ENCODE assay signal across 11 cellular contexts in genomic region chr11:14974021-14974698, GRCh38. TPM values are rescaled to one million over a fixed set of nuclear protein-coding genes. Genes with fewer than 3 reads are reported as not detected.
DNase-seq lines count a peak whose midpoint lies in the region; ATAC-seq, FAIRE-seq and TF ChIP-seq lines count a peak whose summit lies in the region.
"Had no signal": no experiment of that assay in that cellular context is flagged by ENCODE, and none has a peak within 500 bp of the region (broad histone marks: within the 10 kb centered on the region; RNA-seq: fewer than 3 reads in every experiment).

No MANE protein-coding gene starts in this region.

- H3K4me1 Mint-ChIP-seq in HFFc6 (ENCODE audit: low read depth) (peaks cover 15% of the 10 kb centered on the region), mesothelial cell of epicardium (peaks cover 26% of the 10 kb centered on the region)

- no peaks in the 10 kb centered on the region for H3K9me3 ChIP-seq in A549

- H3K27ac Mint-ChIP-seq in HFFc6 (no peak overlapping the region), mesothelial cell of epicardium (no peak overlapping the region)

- 63% methylated on average over 40 of the region's 40 CpGs for WGBS in A549 (ENCODE audit: missing lambda C conversion rate)

- peak overlapping the region; percentile 66 for H3K4me2 ChIP-seq in A549

- TF ChIP-seq POLR2A in A549 (IDR thresholded peaks at IDR 0.05; ENCODE audit: low read length) = no peak

- no peak for DNase-seq in A549 (ENCODE audit: low read depth in 1 of 2, low spot score in 1 of 2)
- no peak for DNase-seq in HFFc6
- peak; percentile 3 for DNase-seq in cerebellar cortex (ENCODE audit: low spot score)
- DNase-seq in mesothelial cell of epicardium (ENCODE audit: low spot score in 2 of 2, unreplicated experiment in 2 of 2) = no peak
- no peak for DNase-seq in HPDE6-E6E7 (ENCODE audit: extremely low spot score)
- DNase-seq in activated gamma-delta T cell treated with Interleukin-2 at 50 U/mL for 16 hours = no peak

- H3K36me3 Mint-ChIP-seq in HFFc6 (ENCODE audit: low read depth) (no peaks in the 10 kb centered on the region), mesothelial cell of epicardium (no peaks in the 10 kb centered on the region)

- FAIRE-seq in A549 (lab: Jason Lieb, UNC) = no peak
- FAIRE-seq: islet of Langerhans had no signal

- no peak for TF ChIP-seq EP300 in A549 (IDR thresholded peaks at IDR 0.05)

- CTCF ChIA-PET in A549 (lab: Yijun Ruan, JAX) = interaction anchor here (0.6 to 3.5 kb wide), 20 partner anchors 10 to 216 kb away, joined by 3 to 38 read pairs (median 5); partner anchors contain the start of gene CALCB

- H3K27ac ChIP-seq in A549 = no peak overlapping the region
- H3K27ac ChIP-seq: VCaP had no signal

- H3K4me3 ChIP-seq in A549 = no peak overlapping the region

- H3K27me3 Mint-ChIP-seq in HFFc6 (ENCODE audit: insufficient read depth) (peaks cover 46% of the 10 kb centered on the region), mesothelial cell of epicardium (ENCODE audit: low read depth) (peaks cover 94% of the 10 kb centered on the region)

- no peak for TF ChIP-seq RAD21 in A549 (conservative IDR thresholded peaks at IDR 0.05 in 1 of 2, IDR thresholded peaks at IDR 0.05 in 1 of 2)

- POLR2A ChIA-PET in A549 (lab: Yijun Ruan, JAX) = no interaction called here

- ATAC-seq in A549 (peak in 1 of 2 experiments; percentile 5; a peak in 3 of 6 replicates), GM19397 (IDR thresholded peaks at IDR 0.05; ENCODE audit: unreplicated experiment) (no peak), HG03342 (IDR thresholded peaks at IDR 0.05; ENCODE audit: unreplicated experiment) (no peak)

- H3K4me3 Mint-ChIP-seq in HFFc6 = peak overlapping the region; percentile 35; the same call in 1 of the 2 replicates
- H3K4me3 Mint-ChIP-seq in mesothelial cell of epicardium = peak overlapping the region; percentile 64

- TF ChIP-seq CTCF in A549 (IDR thresholded peaks at IDR 0.05) (no peak), HFFc6 (IDR thresholded peaks at IDR 0.05) (no peak), mesothelial cell of epicardium (IDR thresholded peaks at IDR 0.05; ENCODE audit: unreplicated experiment) (no peak)

- 0 out of 3 replicates have a peak, but pooled peaks cover 7% of the 10 kb centered on the region for H3K4me1 ChIP-seq in A549

- no peaks in the 10 kb centered on the region for H3K9me3 Mint-ChIP-seq in HFFc6
- H3K9me3 Mint-ChIP-seq in mesothelial cell of epicardium = no peaks in the 10 kb centered on the region

TF ChIP-seq in A549, 52 proteins besides CTCF, POLR2A, EP300 and RAD21:
- TF ChIP-seq RNF2 (IDR thresholded peaks at IDR 0.05; ENCODE audit: borderline replicate concordance, low read depth) (0 out of 2 replicates have a peak, but pooled peaks have one; percentile 11), MAFK (IDR thresholded peaks at IDR 0.05; ENCODE audit: partially characterized antibody) (no peak)

RNA-seq across cellular contexts. Expression of gene CALCA, which starts 2.0 kb away (rescaled TPM):
- 0.08 TPM in 1 of 2 replicates, not detected in the other for polyA plus RNA-seq in A549 (2011; rRNA removed)
- not detected in 2 replicates for polyA plus RNA-seq in A549 (2012; cell fraction: cytosol; rRNA removed)
- polyA plus RNA-seq in A549 (2012; cell fraction: nucleus; rRNA removed) = not detected in 2 replicates
- polyA plus RNA-seq in A549 (2017; fragmentation: RNase III; extraction: RNeasy Plus Mini Kit Qiagen cat#74134 plus additional on column Dnase treatment) = not detected in 3 replicates
- polyA minus RNA-seq in A549 (2011; rRNA and poly(A)+ RNA removed) = not detected in 2 replicates
- total RNA-seq in HFFc6 (2021; fragmentation: NEBNext Ultra II Directional; extraction: Animal tissue kit (Norgen Biotek cat#: 25700)) = not detected
- not detected in 3 replicates for total RNA-seq in mesothelial cell of epicardium
- total RNA-seq: temporal lobe had no signal
